ENCODE assay signal across 8 cellular contexts in genomic region chr11:58406774-58407173, GRCh38. TPM values are rescaled to one million over a fixed set of nuclear protein-coding genes. Genes with fewer than 3 reads are reported as not detected.
"Had no signal": no experiment of that assay in that cellular context is flagged by ENCODE, and none has a peak within 500 bp of the region (broad histone marks: within the 10 kb centered on the region; RNA-seq: fewer than 3 reads in every experiment).

Gene OR5B3 (minus strand): TSS chr11:58406874. CDS start chr11:58403409, 3,465 bp downstream.

- ATAC-seq: HepG2, K562 had no signal

- DNase-seq: IMR-90, KBM-7 had no signal

- H3K4me3 ChIP-seq: K562 had no signal

- H3K27ac ChIP-seq: HL-60 had no signal

RNA-seq across cellular contexts. Expression of gene OR5B3, which starts in this region (rescaled TPM):
- total RNA-seq: HepG2, HT-29, HT1080, IMR-90, K562 had no signal
- polyA plus RNA-seq: HepG2, IgD-negative memory B cell, IMR-90, K562 had no signal
